17 cellular contexts compared by ENCODE assay signal in genomic region chr13:46113596-46113995, GRCh38. TPM values are rescaled to one million over a fixed set of nuclear protein-coding genes. Genes with fewer than 3 reads are reported as not detected.
A peak's percentile ranks its signal among the peaks of the same experiment; 100 is the strongest.
DNase-seq lines count a peak whose midpoint lies in the region; ATAC-seq and TF ChIP-seq lines count a peak whose summit lies in the region.
"Had no signal": no experiment of that assay in that cellular context is flagged by ENCODE, and none has a peak within 500 bp of the region (broad histone marks: within the 10 kb centered on the region; RNA-seq: fewer than 3 reads in every experiment).

No MANE protein-coding gene starts in this region.

- H3K79me2 ChIP-seq in mammary epithelial cell (ENCODE audit: insufficient read depth, low read length), result no peaks in the 10 kb centered on the region
- H3K79me2 ChIP-seq in SK-N-SH (ENCODE audit: insufficient read depth), result no peaks in the 10 kb centered on the region

- CTCF ChIA-PET in mammary epithelial cell (lab: Charles Lee; ENCODE audit: low non-redundant PET), result no interaction called here
- CTCF ChIA-PET in SK-N-SH (lab: Yijun Ruan, JAX), result interaction anchor here (1.6 kb wide), 1 partner anchor 13 kb away, joined by 7 read pairs; no protein-coding TSS in a partner anchor

- no peak for TF ChIP-seq RAD21 in SK-N-SH (IDR thresholded peaks at IDR 0.05; ENCODE audit: low read length)

- H3K27me3 ChIP-seq in mammary epithelial cell (ENCODE audit: insufficient read depth, low read length), result no peaks in the 10 kb centered on the region
- H3K27me3 ChIP-seq in SK-N-SH (ENCODE audit: insufficient read depth), result no peaks in the 10 kb centered on the region; the same call in 1 of the 2 replicates

- H3K9ac ChIP-seq in mammary epithelial cell (ENCODE audit: insufficient read depth, low read length) (no peak overlapping the region), SK-N-SH (no peak overlapping the region)

- H2AFZ ChIP-seq in mammary epithelial cell (ENCODE audit: low read depth, low read length), result no peak overlapping the region
- H2AFZ ChIP-seq in SK-N-SH (ENCODE audit: low read depth), result no peak overlapping the region

- BruUV-seq in mammary epithelial cell (replicated peaks; lab: Mats Ljungman, UMichigan), result no TSS peak

- TF ChIP-seq EP300 in SK-N-SH (IDR thresholded peaks at IDR 0.05; ENCODE audit: borderline replicate concordance in 1 of 2, low read depth in 1 of 2, low read length in 1 of 2), result no peak

- DNase-seq in EL (peak; percentile 18), NOMO-1 (lab: John Stamatoyannopoulos, UW; ENCODE audit: unreplicated experiment in 2 of 2) (peak; percentile 26 to 73), mammary epithelial cell (peak; percentile 17), kidney tubule cell (ENCODE audit: low spot score) (peak; percentile 65), SK-N-SH (no peak), NCI-H2081 (lab: John Stamatoyannopoulos, UW) (no peak)
- DNase-seq: activated gamma-delta T cell treated with Interleukin-2 at 50 U/mL for 16 hours; Calu3; effector memory CD8-positive, alpha-beta T cell; glutamatergic neuron; kidney; NCI-H187; NCI-H524 treated with DMSO at 0.1 percent for 48 hours; posterior cingulate gyrus had no signal

- no peak overlapping the region for H3K4me3 ChIP-seq in mammary epithelial cell (replicated peaks in 1 of 3; ENCODE audit: insufficient read depth in 1 of 3, low read depth in 2 of 3, low read length in 3 of 3)
- no peak overlapping the region for H3K4me3 ChIP-seq in SK-N-SH (ENCODE audit: low read depth in 2 of 2, low read length in 1 of 2)
- H3K4me3 ChIP-seq: HAP-1 had no signal

- intact Hi-C loops in mammary epithelial cell (cut with micrococcal nuclease), result no loop called here

- in situ Hi-C loops in mammary epithelial cell (cut with MboI; ENCODE audit: low sequenced_read_pairs in 2 of 2), result no loop called here

- WGBS in mammary epithelial cell (ENCODE audit: low coverage, missing lambda C conversion rate), result 77% methylated on average over 2 of the region's 2 CpGs
- WGBS in SK-N-SH (ENCODE audit: low lambda C conversion rate), result 40% methylated on average over 2 of the region's 2 CpGs

- no peak for ATAC-seq in HG02973 (IDR thresholded peaks at IDR 0.05; ENCODE audit: unreplicated experiment)
- ATAC-seq in GM19455 (IDR thresholded peaks at IDR 0.05; ENCODE audit: unreplicated experiment), result no peak
- ATAC-seq: effector memory CD8-positive, alpha-beta T cell had no signal

- no peak for TF ChIP-seq CTCF in mammary epithelial cell (conservative IDR thresholded peaks at IDR 0.05 in 1 of 2, IDR thresholded peaks at IDR 0.05 in 1 of 2; ENCODE audit: extremely low read depth in 1 of 2, insufficient read depth in 1 of 2, low read depth in 1 of 2, low read length in 2 of 2)
- TF ChIP-seq CTCF in SK-N-SH (IDR thresholded peaks at IDR 0.05), result no peak

- H3F3A ChIP-seq in SK-N-SH (replicated peaks; ENCODE audit: insufficient read depth), result no peaks in the 10 kb centered on the region

- no peaks in the 10 kb centered on the region for H3K9me3 ChIP-seq in mammary epithelial cell (replicated peaks; ENCODE audit: insufficient read depth, low read length)
- no peaks in the 10 kb centered on the region for H3K9me3 ChIP-seq in SK-N-SH
- H3K9me3 ChIP-seq: HAP-1 had no signal

- no peaks in the 10 kb centered on the region for H3K4me1 ChIP-seq in mammary epithelial cell (ENCODE audit: insufficient read depth, low read length)
- H3K4me1 ChIP-seq in SK-N-SH (ENCODE audit: control insufficient read depth in 1 of 2, insufficient read depth in 2 of 2, low read depth in 1 of 2, low read length in 1 of 2), result no peaks in the 10 kb centered on the region; a peak in 2 of 4 replicates
- H3K4me1 ChIP-seq: HAP-1 had no signal

- no peak overlapping the region for H3K4me2 ChIP-seq in mammary epithelial cell (ENCODE audit: insufficient read depth, low read depth, low read length)
- H3K4me2 ChIP-seq in SK-N-SH, result no peak overlapping the region

- POLR2A ChIA-PET in SK-N-SH (lab: Yijun Ruan, JAX), result no interaction called here

- dilution Hi-C loops in mammary epithelial cell (cut with HindIII; ENCODE audit: low sequenced_read_pairs), result no loop called here

- H3K36me3 ChIP-seq in mammary epithelial cell (ENCODE audit: insufficient read depth, low read length) (no peaks in the 10 kb centered on the region), SK-N-SH (replicated peaks in 1 of 2; ENCODE audit: control insufficient read depth in 1 of 2, insufficient read depth in 2 of 2, low read length in 1 of 2) (no peaks in the 10 kb centered on the region)
- H3K36me3 ChIP-seq: HAP-1 had no signal

- H4K20me1 ChIP-seq in mammary epithelial cell (ENCODE audit: insufficient read depth, low read length) (no peaks in the 10 kb centered on the region), SK-N-SH (ENCODE audit: insufficient read depth) (no peaks in the 10 kb centered on the region)

- no peak overlapping the region for H3K27ac ChIP-seq in mammary epithelial cell (ENCODE audit: insufficient read depth, low read depth, low read length)
- no peak overlapping the region for H3K27ac ChIP-seq in SK-N-SH (ENCODE audit: low read depth in 2 of 2, low read length in 1 of 2)

- no peaks in the 10 kb centered on the region for H3K9me2 ChIP-seq in SK-N-SH

TF ChIP-seq in SK-N-SH, 30 proteins besides CTCF, POLR2A, EP300 and RAD21:
- TF ChIP-seq GABPA (IDR thresholded peaks at IDR 0.05; ENCODE audit: low read depth) (no peak), MEF2A (IDR thresholded peaks at IDR 0.05; ENCODE audit: borderline replicate concordance, low read depth) (no peak), IRF3 (IDR thresholded peaks at IDR 0.05; ENCODE audit: low read depth, low read length) (no peak), NFIC (IDR thresholded peaks at IDR 0.05; ENCODE audit: borderline replicate concordance) (no peak), SMC3 (IDR thresholded peaks at IDR 0.05; ENCODE audit: low read depth, low read length) (no peak), ZBTB33 (IDR thresholded peaks at IDR 0.05; ENCODE audit: borderline replicate concordance, low read depth) (no peak), CHD2 (IDR thresholded peaks at IDR 0.05; ENCODE audit: low read length, partially characterized antibody) (no peak), MAX (IDR thresholded peaks at IDR 0.05; ENCODE audit: low read depth) (no peak), FOSL2 (IDR thresholded peaks at IDR 0.05; ENCODE audit: borderline replicate concordance, low read depth) (no peak), ELF1 (IDR thresholded peaks at IDR 0.05) (no peak), NRF1 (IDR thresholded peaks at IDR 0.05; ENCODE audit: low read depth, low read length) (no peak), POLR2AphosphoS5 (IDR thresholded peaks at IDR 0.05; ENCODE audit: low read depth, low read length) (no peak), USF2 (IDR thresholded peaks at IDR 0.05; ENCODE audit: borderline replicate concordance, low read depth, low read length) (no peak)

RNA-seq across cellular contexts. Expression of gene CPB2, which starts 8.8 kb away (rescaled TPM):
- total RNA-seq in mammary epithelial cell, result not detected
- polyA plus RNA-seq in mammary epithelial cell, result not detected
- not detected for polyA minus RNA-seq in mammary epithelial cell
- not detected in 2 replicates for polyA plus RNA-seq in SK-N-SH (2012; rRNA removed)
- not detected in 2 replicates for polyA plus RNA-seq in SK-N-SH (2012; cell fraction: cytosol; rRNA removed)
- polyA plus RNA-seq in SK-N-SH (2012; cell fraction: nucleus; rRNA removed), result not detected in 2 replicates
- total RNA-seq: Calu3, kidney had no signal

Comparison
In these comparisons a context has a peak if more than half of its experiments do, and no peak if none do; other contexts are left out.
1. DNase-seq: peak in EL (single experiment), NOMO-1 (2 of 2), mammary epithelial cell (single experiment) and kidney tubule cell (single experiment); none in SK-N-SH (single experiment) and NCI-H2081 (0 of 2).